8 cellular contexts compared by ENCODE assay signal in genomic region chr12:108634225-108634795, GRCh38. TPM values are rescaled to one million over a fixed set of nuclear protein-coding genes. Genes with fewer than 3 reads are reported as not detected.
DNase-seq lines count a peak whose midpoint lies in the region; ATAC-seq and TF ChIP-seq lines count a peak whose summit lies in the region.

No MANE protein-coding gene starts in this region.

- H3K36me3 ChIP-seq in GM23338 (ENCODE audit: insufficient read depth): no peaks in the 10 kb centered on the region

- H3K9me3 Mint-ChIP-seq in GM23338: no peaks in the 10 kb centered on the region
- H3K9me3 Mint-ChIP-seq in activated naive CD8-positive, alpha-beta T cell treated with anti-CD3 and anti-CD28 coated beads for 36 hours: peaks cover 2% of the 10 kb centered on the region

- ATAC-seq in GM23338 (no peak), sciatic nerve (no peak), HG03095 (IDR thresholded peaks at IDR 0.05; ENCODE audit: unreplicated experiment) (no peak), HG02885 (IDR thresholded peaks at IDR 0.05; ENCODE audit: poor library complexity, unreplicated experiment) (no peak), HG03097 (IDR thresholded peaks at IDR 0.05; ENCODE audit: low FRiP score, unreplicated experiment) (no peak)

- peak overlapping the region; percentile 77 for H3K27ac Mint-ChIP-seq in GM23338
- H3K27ac Mint-ChIP-seq in activated naive CD8-positive, alpha-beta T cell treated with anti-CD3 and anti-CD28 coated beads for 36 hours: peak overlapping the region; percentile 97

- intact Hi-C loops in sciatic nerve (cut with DNase I): no loop called here

- H3K4me1 Mint-ChIP-seq in GM23338: peaks cover 50% of the 10 kb centered on the region
- H3K4me1 Mint-ChIP-seq in activated naive CD8-positive, alpha-beta T cell treated with anti-CD3 and anti-CD28 coated beads for 36 hours: peaks cover 66% of the 10 kb centered on the region

- H4K20me1 ChIP-seq in GM23338 (replicated peaks; ENCODE audit: insufficient read depth): no peaks in the 10 kb centered on the region

- H3K4me3 Mint-ChIP-seq in GM23338: no peak overlapping the region
- peak overlapping the region; percentile 90 for H3K4me3 Mint-ChIP-seq in activated naive CD8-positive, alpha-beta T cell treated with anti-CD3 and anti-CD28 coated beads for 36 hours

- TF ChIP-seq CTCF in GM23338 (conservative IDR thresholded peaks at IDR 0.05; ENCODE audit: low read depth in 2 of 2): no peak

- H3K4me3 ChIP-seq in GM23338: no peak overlapping the region

- no peaks in the 10 kb centered on the region for H3K27me3 ChIP-seq in GM23338 (ENCODE audit: insufficient read depth)

- H3F3A ChIP-seq in GM23338 (replicated peaks; ENCODE audit: low read depth): 0 out of 2 replicates have a peak, but pooled peaks cover 5% of the 10 kb centered on the region

- H3K79me2 ChIP-seq in GM23338 (replicated peaks; ENCODE audit: insufficient read depth): no peaks in the 10 kb centered on the region

- no peaks in the 10 kb centered on the region for H3K36me3 Mint-ChIP-seq in GM23338 (ENCODE audit: low read depth)
- H3K36me3 Mint-ChIP-seq in activated naive CD8-positive, alpha-beta T cell treated with anti-CD3 and anti-CD28 coated beads for 36 hours: peaks cover 26% of the 10 kb centered on the region

- H3K27ac ChIP-seq in GM23338 (ENCODE audit: low read depth): no peak overlapping the region

- H3K4me2 ChIP-seq in GM23338: no peak overlapping the region

- peak overlapping the region; percentile 89; the same call in 1 of the 2 replicates for H2AFZ ChIP-seq in GM23338

- no peak for DNase-seq in GM23338 (ENCODE audit: low spot score)
- DNase-seq in NCI-H69 (lab: John Stamatoyannopoulos, UW): peak; percentile 35
- peak; percentile 45 for DNase-seq in activated naive CD8-positive, alpha-beta T cell treated with anti-CD3 and anti-CD28 coated beads for 36 hours
- peak; percentile 51 for DNase-seq in sciatic nerve (ENCODE audit: low spot score)
- no peak for DNase-seq in amygdala (lab: John Stamatoyannopoulos, UW)

- H3K9me2 ChIP-seq in GM23338 (ENCODE audit: insufficient read depth): no peaks in the 10 kb centered on the region

- peaks cover 16% of the 10 kb centered on the region for H3K27me3 Mint-ChIP-seq in GM23338 (ENCODE audit: insufficient read depth, low read depth, poor library complexity)
- H3K27me3 Mint-ChIP-seq in activated naive CD8-positive, alpha-beta T cell treated with anti-CD3 and anti-CD28 coated beads for 36 hours: no peaks in the 10 kb centered on the region

- peaks cover 45% of the 10 kb centered on the region for H3K4me1 ChIP-seq in GM23338 (ENCODE audit: insufficient read depth)

TF ChIP-seq in GM23338, 12 proteins besides CTCF, POLR2A, EP300 and RAD21 (continues in another document):
- no peak for TF ChIP-seq JUNB (IDR thresholded peaks at IDR 0.05; ENCODE audit: unreplicated experiment)
- TF ChIP-seq, protein P1, sequence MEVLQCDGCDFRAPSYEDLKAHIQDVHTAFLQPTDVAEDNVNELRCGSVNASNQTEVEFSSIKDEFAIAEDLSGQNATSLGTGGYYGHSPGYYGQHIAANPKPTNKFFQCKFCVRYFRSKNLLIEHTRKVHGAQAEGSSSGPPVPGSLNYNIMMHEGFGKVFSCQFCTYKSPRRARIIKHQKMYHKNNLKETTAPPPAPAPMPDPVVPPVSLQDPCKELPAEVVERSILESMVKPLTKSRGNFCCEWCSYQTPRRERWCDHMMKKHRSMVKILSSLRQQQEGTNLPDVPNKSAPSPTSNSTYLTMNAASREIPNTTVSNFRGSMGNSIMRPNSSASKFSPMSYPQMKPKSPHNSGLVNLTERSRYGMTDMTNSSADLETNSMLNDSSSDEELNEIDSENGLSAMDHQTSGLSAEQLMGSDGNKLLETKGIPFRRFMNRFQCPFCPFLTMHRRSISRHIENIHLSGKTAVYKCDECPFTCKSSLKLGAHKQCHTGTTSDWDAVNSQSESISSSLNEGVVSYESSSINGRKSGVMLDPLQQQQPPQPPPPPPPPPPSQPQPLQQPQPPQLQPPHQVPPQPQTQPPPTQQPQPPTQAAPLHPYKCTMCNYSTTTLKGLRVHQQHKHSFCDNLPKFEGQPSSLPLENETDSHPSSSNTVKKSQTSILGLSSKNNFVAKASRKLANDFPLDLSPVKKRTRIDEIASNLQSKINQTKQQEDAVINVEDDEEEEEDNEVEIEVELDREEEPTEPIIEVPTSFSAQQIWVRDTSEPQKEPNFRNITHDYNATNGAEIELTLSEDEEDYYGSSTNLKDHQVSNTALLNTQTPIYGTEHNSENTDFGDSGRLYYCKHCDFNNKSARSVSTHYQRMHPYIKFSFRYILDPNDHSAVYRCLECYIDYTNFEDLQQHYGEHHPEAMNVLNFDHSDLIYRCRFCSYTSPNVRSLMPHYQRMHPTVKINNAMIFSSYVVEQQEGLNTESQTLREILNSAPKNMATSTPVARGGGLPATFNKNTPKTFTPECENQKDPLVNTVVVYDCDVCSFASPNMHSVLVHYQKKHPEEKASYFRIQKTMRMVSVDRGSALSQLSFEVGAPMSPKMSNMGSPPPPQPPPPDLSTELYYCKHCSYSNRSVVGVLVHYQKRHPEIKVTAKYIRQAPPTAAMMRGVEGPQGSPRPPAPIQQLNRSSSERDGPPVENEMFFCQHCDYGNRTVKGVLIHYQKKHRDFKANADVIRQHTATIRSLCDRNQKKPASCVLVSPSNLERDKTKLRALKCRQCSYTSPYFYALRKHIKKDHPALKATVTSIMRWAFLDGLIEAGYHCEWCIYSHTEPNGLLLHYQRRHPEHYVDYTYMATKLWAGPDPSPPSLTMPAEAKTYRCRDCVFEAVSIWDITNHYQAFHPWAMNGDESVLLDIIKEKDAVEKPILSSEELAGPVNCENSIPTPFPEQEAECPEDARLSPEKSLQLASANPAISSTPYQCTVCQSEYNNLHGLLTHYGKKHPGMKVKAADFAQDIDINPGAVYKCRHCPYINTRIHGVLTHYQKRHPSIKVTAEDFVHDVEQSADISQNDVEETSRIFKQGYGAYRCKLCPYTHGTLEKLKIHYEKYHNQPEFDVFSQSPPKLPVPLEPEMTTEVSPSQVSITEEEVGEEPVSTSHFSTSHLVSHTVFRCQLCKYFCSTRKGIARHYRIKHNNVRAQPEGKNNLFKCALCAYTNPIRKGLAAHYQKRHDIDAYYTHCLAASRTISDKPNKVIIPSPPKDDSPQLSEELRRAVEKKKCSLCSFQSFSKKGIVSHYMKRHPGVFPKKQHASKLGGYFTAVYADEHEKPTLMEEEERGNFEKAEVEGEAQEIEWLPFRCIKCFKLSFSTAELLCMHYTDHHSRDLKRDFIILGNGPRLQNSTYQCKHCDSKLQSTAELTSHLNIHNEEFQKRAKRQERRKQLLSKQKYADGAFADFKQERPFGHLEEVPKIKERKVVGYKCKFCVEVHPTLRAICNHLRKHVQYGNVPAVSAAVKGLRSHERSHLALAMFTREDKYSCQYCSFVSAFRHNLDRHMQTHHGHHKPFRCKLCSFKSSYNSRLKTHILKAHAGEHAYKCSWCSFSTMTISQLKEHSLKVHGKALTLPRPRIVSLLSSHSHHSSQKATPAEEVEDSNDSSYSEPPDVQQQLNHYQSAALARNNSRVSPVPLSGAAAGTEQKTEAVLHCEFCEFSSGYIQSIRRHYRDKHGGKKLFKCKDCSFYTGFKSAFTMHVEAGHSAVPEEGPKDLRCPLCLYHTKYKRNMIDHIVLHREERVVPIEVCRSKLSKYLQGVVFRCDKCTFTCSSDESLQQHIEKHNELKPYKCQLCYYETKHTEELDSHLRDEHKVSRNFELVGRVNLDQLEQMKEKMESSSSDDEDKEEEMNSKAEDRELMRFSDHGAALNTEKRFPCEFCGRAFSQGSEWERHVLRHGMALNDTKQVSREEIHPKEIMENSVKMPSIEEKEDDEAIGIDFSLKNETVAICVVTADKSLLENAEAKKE (CRISPR knock-in tag; IDR thresholded peaks at IDR 0.05): no peak
- TF ChIP-seq, protein P2, sequence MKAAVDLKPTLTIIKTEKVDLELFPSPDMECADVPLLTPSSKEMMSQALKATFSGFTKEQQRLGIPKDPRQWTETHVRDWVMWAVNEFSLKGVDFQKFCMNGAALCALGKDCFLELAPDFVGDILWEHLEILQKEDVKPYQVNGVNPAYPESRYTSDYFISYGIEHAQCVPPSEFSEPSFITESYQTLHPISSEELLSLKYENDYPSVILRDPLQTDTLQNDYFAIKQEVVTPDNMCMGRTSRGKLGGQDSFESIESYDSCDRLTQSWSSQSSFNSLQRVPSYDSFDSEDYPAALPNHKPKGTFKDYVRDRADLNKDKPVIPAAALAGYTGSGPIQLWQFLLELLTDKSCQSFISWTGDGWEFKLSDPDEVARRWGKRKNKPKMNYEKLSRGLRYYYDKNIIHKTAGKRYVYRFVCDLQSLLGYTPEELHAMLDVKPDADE (IDR thresholded peaks at IDR 0.05): no peak
- TF ChIP-seq POLR2AphosphoS5 (IDR thresholded peaks at IDR 0.05; ENCODE audit: low read depth): no peak
- TF ChIP-seq NANOG (IDR thresholded peaks at IDR 0.05; ENCODE audit: borderline replicate concordance): no peak
- TF ChIP-seq EZH2phosphoT487 (IDR thresholded peaks at IDR 0.05; ENCODE audit: unreplicated experiment): no peak
- no peak for TF ChIP-seq ZNF331 (CRISPR knock-in tag; IDR thresholded peaks at IDR 0.05; ENCODE audit: low read depth)
- no peak for TF ChIP-seq STAT1 (IDR thresholded peaks at IDR 0.05; ENCODE audit: unreplicated experiment)
- no peak for TF ChIP-seq EZH2 (IDR thresholded peaks at IDR 0.05; ENCODE audit: low read depth, unreplicated experiment)
- TF ChIP-seq ZNF114 (CRISPR knock-in tag; IDR thresholded peaks at IDR 0.05): no peak

RNA-seq across cellular contexts. Expression of gene SELPLG, which starts 0.6 kb away (rescaled TPM):
- 0.56 TPM in 1 of 2 replicates, not detected in the other for total RNA-seq in GM23338 (2014; rRNA removed; shearing (Covaris generic))
- 0.16 TPM in 1 of 2 replicates, not detected in the other for polyA plus RNA-seq in GM23338 (2016; fragmentation: Nextera tagmentation; extraction: Ambion mirVana)
- total RNA-seq in activated naive CD8-positive, alpha-beta T cell treated with anti-CD3 and anti-CD28 coated beads for 36 hours: 10 to 100 TPM; 22.2 to 23.0 TPM
- total RNA-seq in sciatic nerve: 12.3 TPM

RNA-seq across cellular contexts. Expression of gene TMEM119, which starts 36.4 kb away (rescaled TPM):
- 0.07 and 0.35 TPM in 2 replicates for total RNA-seq in GM23338 (2014; rRNA removed; shearing (Covaris generic))
- polyA plus RNA-seq in GM23338 (2016; fragmentation: Nextera tagmentation; extraction: Ambion mirVana): 0.06 TPM in 1 of 2 replicates, not detected in the other
- total RNA-seq in activated naive CD8-positive, alpha-beta T cell treated with anti-CD3 and anti-CD28 coated beads for 36 hours: under 1 TPM in 1 of 2 experiments, not detected in 1; 0.12 TPM
- 31.1 TPM for total RNA-seq in sciatic nerve

Comparison
In these comparisons a context has a peak if more than half of its experiments do, and no peak if none do; other contexts are left out.
1. DNase-seq: peak in NCI-H69 (single experiment), activated naive CD8-positive, alpha-beta T cell treated with anti-CD3 and anti-CD28 coated beads for 36 hours (single experiment) and sciatic nerve (single experiment); none in GM23338 (single experiment) and amygdala (0 of 56).
2. RNA of gene TMEM119, which starts 36.4 kb away (total RNA-seq): 31.1 TPM in sciatic nerve (single experiment); 0.12 TPM in activated naive CD8-positive, alpha-beta T cell treated with anti-CD3 and anti-CD28 coated beads for 36 hours and 0.07 to 0.35 TPM in GM23338; every median in the first group is over 10 times any median in the second.